11 cellular contexts compared by ENCODE assay signal in the genomic region with DNA sequence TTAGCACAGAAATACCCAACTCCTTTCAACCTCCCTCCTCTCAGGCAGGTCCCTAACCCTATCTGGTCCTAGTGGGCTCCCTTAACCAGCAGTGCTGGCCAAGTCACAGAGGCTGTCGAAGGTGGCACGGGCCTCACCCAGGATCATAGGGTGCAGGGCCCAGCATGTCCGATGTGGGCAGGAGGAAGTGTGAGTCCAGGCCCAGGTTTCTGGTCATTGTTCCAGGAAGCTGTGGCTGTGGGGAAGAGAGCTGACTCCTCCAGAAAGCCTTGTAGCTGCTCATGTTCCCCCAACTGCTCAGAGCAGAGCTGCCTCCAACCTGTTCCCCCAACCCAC. TPM values are rescaled to one million over a fixed set of nuclear protein-coding genes. Genes with fewer than 3 reads are reported as not detected.
A peak's percentile ranks its signal among the peaks of the same experiment; 100 is the strongest.
DNase-seq lines count a peak whose midpoint lies in the region; ATAC-seq, FAIRE-seq and TF ChIP-seq lines count a peak whose summit lies in the region.
"Had no signal": no experiment of that assay in that cellular context is flagged by ENCODE, and none has a peak within 500 bp of the region (broad histone marks: within the 10 kb centered on the region; RNA-seq: fewer than 3 reads in every experiment).

No MANE protein-coding gene starts in this region.

- peaks cover 4% of the 10 kb centered on the region for H3K36me3 Mint-ChIP-seq in T-helper 17 cell (ENCODE audit: low read depth)

- no peak for FAIRE-seq in GM12892 (lab: Jason Lieb, UNC)

- H3K4me1 Mint-ChIP-seq in T-helper 17 cell = peaks cover 2% of the 10 kb centered on the region

- in situ Hi-C loops in gastrocnemius medialis (cut with MboI; ENCODE audit: low sequenced_read_pairs in 4 of 4) = no loop called here

- H3K4me3 Mint-ChIP-seq in T-helper 17 cell = no peak overlapping the region

- H3K27ac ChIP-seq in heart right ventricle (peak overlapping the region in 9 of 10 donors; percentile 31 to 77 (median 63)), gastrocnemius medialis (peak overlapping the region; percentile 63 to 79 (median 70)), testis (peak overlapping the region in 1 of 2 donors; percentile 57)
- H3K27ac ChIP-seq: SJCRH30 had no signal

- H3K4me3 ChIP-seq in heart right ventricle = no peak overlapping the region
- H3K4me3 ChIP-seq in gastrocnemius medialis = no peak overlapping the region
- no peak overlapping the region for H3K4me3 ChIP-seq in testis
- H3K4me3 ChIP-seq: SJCRH30 had no signal

- TF ChIP-seq POLR2A in GM12892 (IDR thresholded peaks at IDR 0.05; ENCODE audit: low read depth, low read length) = no peak
- no peak for TF ChIP-seq POLR2A in gastrocnemius medialis (IDR thresholded peaks at IDR 0.05)
- TF ChIP-seq POLR2A in testis (IDR thresholded peaks at IDR 0.05) = no peak

- peak overlapping the region; percentile 78 for H3K27ac Mint-ChIP-seq in T-helper 17 cell

- intact Hi-C loops in heart right ventricle (cut with DNase I) = loop anchor here in 1 of 10 donors (10.0 kb wide), 1 partner anchor 63 kb away; a partner anchor contains a TSS
- intact Hi-C loops in gastrocnemius medialis (cut with DNase I; ENCODE audit: low total_unique reads) = no loop called here
- intact Hi-C loops in testis (cut with DNase I; ENCODE audit: low total_unique reads) = no loop called here

- peak; percentile 15 for ATAC-seq in T-helper 17 cell
- peak in 7 of 8 donors; percentile 15 to 30 (median 21) for ATAC-seq in heart right ventricle
- ATAC-seq in gastrocnemius medialis = no peak
- ATAC-seq in HG03432 (IDR thresholded peaks at IDR 0.05; ENCODE audit: unreplicated experiment) = no peak

- DNase-seq in GM12892 (ENCODE audit: insufficient read length) (peak; percentile 28), T-helper 17 cell (no peak), heart right ventricle (peak in 1 of 2 donors; percentile 22), gastrocnemius medialis (no peak), LoVo (ENCODE audit: low spot score) (no peak), DMS53 treated with DMSO at 0.1 percent for 48 hours (lab: John Stamatoyannopoulos, UW; ENCODE audit: unreplicated experiment) (no peak), testis (no peak)
- DNase-seq: EL, NCI-H2107, SJCRH30 had no signal

- no peak for TF ChIP-seq CTCF in heart right ventricle (IDR thresholded peaks at IDR 0.05)
- no peak for TF ChIP-seq CTCF in gastrocnemius medialis (IDR thresholded peaks at IDR 0.05 in 4 of 5, conservative IDR thresholded peaks at IDR 0.05 in 1 of 5)
- TF ChIP-seq CTCF in testis (IDR thresholded peaks at IDR 0.05) = no peak

- H3K36me3 ChIP-seq in heart right ventricle = peaks cover 0 to 85% (median 23%) of the 10 kb centered on the region in 9 donors
- H3K36me3 ChIP-seq in gastrocnemius medialis = peaks cover 0 to 51% of the 10 kb centered on the region in 2 donors
- H3K36me3 ChIP-seq in testis (ENCODE audit: low read depth, missing control alignments) = no peaks in the 10 kb centered on the region

- peaks cover 6 to 46% (median 25%) of the 10 kb centered on the region in 9 donors for H3K4me1 ChIP-seq in heart right ventricle
- peaks cover 0 to 23% of the 10 kb centered on the region in 2 donors for H3K4me1 ChIP-seq in gastrocnemius medialis
- H3K4me1 ChIP-seq in testis = peaks cover 8% of the 10 kb centered on the region
- H3K4me1 ChIP-seq: SJCRH30 had no signal

- no peaks in the 10 kb centered on the region for H3K9me3 ChIP-seq in T-helper 17 cell (ENCODE audit: control insufficient read depth, low read length, poor library complexity, severe bottlenecking)
- H3K9me3 ChIP-seq in heart right ventricle = no peaks in the 10 kb centered on the region
- no peaks in the 10 kb centered on the region for H3K9me3 ChIP-seq in gastrocnemius medialis
- no peaks in the 10 kb centered on the region for H3K9me3 ChIP-seq in testis
- H3K9me3 ChIP-seq: SJCRH30 had no signal

- no peaks in the 10 kb centered on the region for H3K27me3 ChIP-seq in heart right ventricle
- no peaks in the 10 kb centered on the region for H3K27me3 ChIP-seq in gastrocnemius medialis
- no peaks in the 10 kb centered on the region for H3K27me3 ChIP-seq in testis
- H3K27me3 ChIP-seq: SJCRH30 had no signal

- H3K27me3 Mint-ChIP-seq in T-helper 17 cell = no peaks in the 10 kb centered on the region

- 62 to 65% methylated on average over 3 of the region's 3 CpGs for WGBS in heart right ventricle, 2 donors
- 90% methylated on average over 3 of the region's 3 CpGs; no CpG with 5 or more reads in 1 of the 2 donors for WGBS in testis, 2 donors

RNA-seq across cellular contexts. Expression of a gene that starts 2.4 kb away (rescaled TPM):
- 0.91 TPM for polyA plus RNA-seq in GM12892 (2012; ENCODE audit: missing spikeins)
- total RNA-seq in T-helper 17 cell = 1 to 10 TPM; 5.1 to 5.7 TPM
- total RNA-seq in heart right ventricle = 1 to 10 TPM in 5 of 10 donors, under 1 TPM in 5; 0.64 to 1.7 (median 1.0) TPM
- 1 to 10 TPM in 1 of 2 donors, under 1 TPM in 1; 0.62 to 5.0 TPM for polyA plus RNA-seq in heart right ventricle
- 1 to 10 TPM in 2 of 4 donors, under 1 TPM in 2; 0.12 to 6.9 (median 0.60) TPM for total RNA-seq in gastrocnemius medialis
- 1 to 10 TPM; 3.8 to 5.0 TPM for total RNA-seq in testis
- 4.4 TPM for polyA plus RNA-seq in testis (ENCODE audit: insufficient read depth, low read depth, low replicate concordance)

RNA-seq across cellular contexts. Expression of a gene that starts 37.6 kb away (rescaled TPM):
- polyA plus RNA-seq in GM12892 (2012; ENCODE audit: missing spikeins) = 184 TPM
- total RNA-seq in T-helper 17 cell (100 to 1,000 TPM; 139 to 148 TPM), heart right ventricle (10 to 100 TPM; 26.6 to 49.1 (median 30.3) TPM), gastrocnemius medialis (10 to 100 TPM; 25.5 to 32.7 (median 27.3) TPM), testis (100 to 1,000 TPM; 184 to 194 TPM)
- polyA plus RNA-seq in heart right ventricle (100 to 1,000 TPM in 1 of 2 donors, 10 to 100 TPM in 1; 67.6 to 127 TPM), testis (ENCODE audit: insufficient read depth, low read depth, low replicate concordance) (206 TPM)

Comparison
In these comparisons a context has a peak if more than half of its experiments do, and no peak if none do; other contexts are left out.
1. ATAC-seq: peak in T-helper 17 cell (single experiment) and heart right ventricle (7 of 8); none in gastrocnemius medialis (0 of 2) and HG03432 (single experiment).